2 cellular contexts compared by ENCODE assay signal in genomic region chr19:44732235-44733014, GRCh38.
TF ChIP-seq lines count a peak whose summit lies in the region.

No MANE protein-coding gene starts in this region.

TF ChIP-seq in H1, 55 proteins besides CTCF, POLR2A, EP300 and RAD21:
- TF ChIP-seq HDAC6 (IDR thresholded peaks at IDR 0.05; ENCODE audit: low read depth, low read length) (no peak), CHD1 (IDR thresholded peaks at IDR 0.05; ENCODE audit: low read depth, low read length) (no peak), KDM1A (IDR thresholded peaks at IDR 0.05; ENCODE audit: borderline replicate concordance, low read length) (no peak), RNF2 (IDR thresholded peaks at IDR 0.05; ENCODE audit: borderline replicate concordance, low read depth, low read length, missing control alignments, poor library complexity, severe bottlenecking) (no peak), CTBP2 (IDR thresholded peaks at IDR 0.05; ENCODE audit: borderline replicate concordance, insufficient read depth, insufficient read length, low read length) (no peak), SIX5 (IDR thresholded peaks at IDR 0.05; ENCODE audit: low read depth, low read length) (no peak), HDAC2 (IDR thresholded peaks at IDR 0.05; ENCODE audit: borderline replicate concordance in 1 of 2, low read depth in 2 of 2, low read length in 2 of 2) (no peak), ZNF274 (IDR thresholded peaks at IDR 0.05; ENCODE audit: borderline replicate concordance, extremely low read depth, low read length) (no peak), CBX5 (IDR thresholded peaks at IDR 0.05; ENCODE audit: low read depth, low read length) (no peak), KDM4A (IDR thresholded peaks at IDR 0.05; ENCODE audit: low read depth, low read length, severe bottlenecking) (no peak)

TF ChIP-seq in GM23338, 12 proteins besides CTCF, POLR2A, EP300 and RAD21:
- TF ChIP-seq NANOG (IDR thresholded peaks at IDR 0.05; ENCODE audit: borderline replicate concordance) (no peak), ZNF331 (CRISPR knock-in tag; IDR thresholded peaks at IDR 0.05; ENCODE audit: low read depth) (no peak), STAT1 (IDR thresholded peaks at IDR 0.05; ENCODE audit: unreplicated experiment) (no peak), ZNF114 (CRISPR knock-in tag; IDR thresholded peaks at IDR 0.05) (no peak), CREB1 (CRISPR knock-in tag; IDR thresholded peaks at IDR 0.05; ENCODE audit: low read depth) (no peak), REST (IDR thresholded peaks at IDR 0.05; ENCODE audit: unreplicated experiment) (no peak), ZNF462 (CRISPR knock-in tag; IDR thresholded peaks at IDR 0.05) (no peak), ETS1 (IDR thresholded peaks at IDR 0.05) (no peak), POLR2AphosphoS5 (IDR thresholded peaks at IDR 0.05; ENCODE audit: low read depth) (no peak), JUNB (IDR thresholded peaks at IDR 0.05; ENCODE audit: unreplicated experiment) (no peak), EZH2 (IDR thresholded peaks at IDR 0.05; ENCODE audit: low read depth, unreplicated experiment) (no peak), EZH2phosphoT487 (IDR thresholded peaks at IDR 0.05; ENCODE audit: unreplicated experiment) (no peak)
